In the genomic region with DNA sequence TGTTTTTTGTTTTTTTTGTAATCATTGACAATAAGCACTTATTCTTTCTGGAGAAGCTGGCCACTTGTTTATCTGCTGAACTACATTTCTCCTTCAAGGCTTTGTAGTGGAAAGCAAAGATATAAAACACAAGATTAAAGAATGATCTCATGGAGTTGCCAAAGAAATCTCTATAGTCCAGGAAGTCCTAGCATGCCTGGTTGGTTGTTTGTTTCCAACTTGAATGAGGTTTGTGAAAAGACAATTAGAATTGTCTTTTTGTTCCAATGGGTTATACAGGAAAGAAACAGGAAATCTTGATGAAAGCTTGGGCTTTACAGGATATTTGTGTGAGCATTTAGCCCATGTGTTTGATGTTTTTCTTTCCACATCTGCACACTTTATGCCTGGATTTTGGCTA, we compare ENCODE assay signal across 26 cellular contexts.
DNase-seq lines count a peak whose midpoint lies in the region; ATAC-seq and TF ChIP-seq lines count a peak whose summit lies in the region.
"Had no signal": no experiment of that assay in that cellular context is flagged by ENCODE, and none has a peak within 500 bp of the region (broad histone marks: within the 10 kb centered on the region; RNA-seq: fewer than 3 reads in every experiment).

No MANE protein-coding gene starts in this region.

- H3K36me3 ChIP-seq in heart right ventricle: no peaks in the 10 kb centered on the region
- H3K36me3 ChIP-seq in osteoblast (ENCODE audit: insufficient read depth, low read length): no peaks in the 10 kb centered on the region
- no peaks in the 10 kb centered on the region for H3K36me3 ChIP-seq in uterus
- H3K36me3 ChIP-seq: breast epithelium, ovary, tibial nerve had no signal

- H2AFZ ChIP-seq in osteoblast (ENCODE audit: low read length): peak overlapping the region; percentile 60

- DNase-seq in heart right ventricle (no peak), Right ventricle myocardium inferior (ENCODE audit: missing footprints) (no peak), fibroblast of villous mesenchyme (ENCODE audit: low read depth) (peak; percentile 13), osteoblast (ENCODE audit: insufficient read length, low spot score, missing footprints) (no peak), uterus (no peak), NCI-H82 (lab: John Stamatoyannopoulos, UW) (no peak), ureter (ENCODE audit: low spot score) (no peak)
- DNase-seq: 8988T; activated CD8-positive, alpha-beta memory T cell treated with anti-CD3 and anti-CD28 coated beads, Interleukin-2, amount 50 U/mL, for 48 hours; activated naive CD8-positive, alpha-beta T cell treated with anti-CD3 and anti-CD28 coated beads, Interleukin-2, amount 50 U/mL, for 24 hours; cortex of kidney; foreskin keratinocyte; GOT3; naive B cell; NCI-H1694; NCI-H2171 treated with DMSO at 0.1 percent for 48 hours; NCI-H524 treated with DMSO at 0.1 percent for 48 hours; SK-N-SH; stimulated activated CD4-positive, alpha-beta T cell treated with anti-CD3 and anti-CD28 coated beads, Interleukin-2, amount 100 ng/mL, for 48 hours; stimulated activated naive CD4-positive, alpha-beta T cell treated with Interleukin-2 at 50 U/mL for 16 hours had no signal

- no peaks in the 10 kb centered on the region for H4K20me1 ChIP-seq in osteoblast (ENCODE audit: insufficient read depth, low read length)

- H3K9me3 ChIP-seq in heart right ventricle: no peaks in the 10 kb centered on the region
- H3K9me3 ChIP-seq in osteoblast (ENCODE audit: low read depth, low read length): no peaks in the 10 kb centered on the region
- H3K9me3 ChIP-seq in uterus: no peaks in the 10 kb centered on the region
- H3K9me3 ChIP-seq: breast epithelium, Caco-2, ovary, SK-N-SH, tibial nerve had no signal

- TF ChIP-seq CTCF in heart right ventricle (IDR thresholded peaks at IDR 0.05) (no peak), fibroblast of villous mesenchyme (IDR thresholded peaks at IDR 0.05; ENCODE audit: insufficient read depth, low read depth, low read length) (no peak), osteoblast (IDR thresholded peaks at IDR 0.05; ENCODE audit: extremely low read depth, low read depth, low read length) (no peak), uterus (IDR thresholded peaks at IDR 0.05) (no peak)

- intact Hi-C loops in heart right ventricle (cut with DNase I): no loop called here
- intact Hi-C loops in Right ventricle myocardium inferior (cut with DNase I): no loop called here
- intact Hi-C loops in uterus (cut with DNase I; ENCODE audit: low total_unique reads): no loop called here

- no peaks in the 10 kb centered on the region for H3K79me2 ChIP-seq in osteoblast (ENCODE audit: insufficient read depth, low read length)

- ATAC-seq in heart right ventricle (peak in 3 of 8 donors; percentile 27 to 33 (median 29)), Right ventricle myocardium inferior (no peak), HG03097 (IDR thresholded peaks at IDR 0.05; ENCODE audit: low FRiP score, unreplicated experiment) (no peak)
- ATAC-seq: activated naive CD8-positive, alpha-beta T cell treated with anti-CD3 and anti-CD28 coated beads, Interleukin-2, amount 50 U/mL, for 24 hours; foreskin keratinocyte had no signal

- H3K27ac ChIP-seq in heart right ventricle: peak overlapping the region in 7 of 10 donors; percentile 17 to 52 (median 31)
- H3K27ac ChIP-seq in osteoblast (ENCODE audit: low read depth, low read length): no peak overlapping the region
- H3K27ac ChIP-seq in uterus: peak overlapping the region; percentile 43 to 64
- H3K27ac ChIP-seq: foreskin keratinocyte, KMS-11, ovary had no signal

- H3K4me3 ChIP-seq in heart right ventricle (no peak overlapping the region), fibroblast of villous mesenchyme (ENCODE audit: low read depth, low read length) (no peak overlapping the region), osteoblast (ENCODE audit: insufficient read depth, low read length) (no peak overlapping the region), uterus (no peak overlapping the region)
- H3K4me3 ChIP-seq: breast epithelium, ovary, tibial nerve had no signal

- H3K27me3 ChIP-seq in heart right ventricle: no peaks in the 10 kb centered on the region
- H3K27me3 ChIP-seq in osteoblast (ENCODE audit: insufficient read depth, low read length): no peaks in the 10 kb centered on the region
- H3K27me3 ChIP-seq in uterus: no peaks in the 10 kb centered on the region
- H3K27me3 ChIP-seq: breast epithelium, foreskin keratinocyte, ovary, tibial nerve had no signal

- no peak for TF ChIP-seq POLR2A in uterus (IDR thresholded peaks at IDR 0.05)

- H3K4me2 ChIP-seq in osteoblast (ENCODE audit: insufficient read depth, low read length): no peak overlapping the region
- H3K4me2 ChIP-seq: KMS-11, SK-N-SH had no signal

- peaks cover 0 to 31% (median 12%) of the 10 kb centered on the region in 9 donors for H3K4me1 ChIP-seq in heart right ventricle
- H3K4me1 ChIP-seq in osteoblast (ENCODE audit: insufficient read depth, low read length): no peaks in the 10 kb centered on the region
- H3K4me1 ChIP-seq in uterus: peaks cover 0 to 5% of the 10 kb centered on the region in 2 donors
- H3K4me1 ChIP-seq: breast epithelium, Caco-2, foreskin keratinocyte had no signal
